In genomic region chr1:156095906-156096508, GRCh38 we compare ENCODE assay signal across 9 cellular contexts. TPM values are rescaled to one million over a fixed set of nuclear protein-coding genes. Genes with fewer than 3 reads are reported as not detected.
A peak's percentile ranks its signal among the peaks of the same experiment; 100 is the strongest.
DNase-seq lines count a peak whose midpoint lies in the region; ATAC-seq, FAIRE-seq and TF ChIP-seq lines count a peak whose summit lies in the region.
"Had no signal": no experiment of that assay in that cellular context is flagged by ENCODE, and none has a peak within 500 bp of the region (broad histone marks: within the 10 kb centered on the region; RNA-seq: fewer than 3 reads in every experiment).

No MANE protein-coding gene starts in this region.

- peak overlapping the region in 1 of 2 donors; percentile 60 for H3K9ac ChIP-seq in kidney (ENCODE audit: low read length in 2 of 2)

- ATAC-seq in activated T-helper 17 cell treated with anti-CD3 and anti-CD28 coated beads, Interleukin-2, amount 50 U/mL, for 72 hours (replicated peaks), result peak; percentile 25
- ATAC-seq in thoracic aorta (ENCODE audit: insufficient number of reproducible peaks, low FRiP score, low read depth) (no peak), GM21576 (IDR thresholded peaks at IDR 0.05; ENCODE audit: unreplicated experiment) (no peak)

- H3K9me3 Mint-ChIP-seq in MCF 10A (ENCODE audit: unreplicated experiment), result no peaks in the 10 kb centered on the region
- H3K9me3 Mint-ChIP-seq in activated T-helper 17 cell treated with anti-CD3 and anti-CD28 coated beads, Interleukin-2, amount 50 U/mL, for 72 hours, result no peaks in the 10 kb centered on the region

- H3K27ac ChIP-seq in breast epithelium (peak overlapping the region; percentile 91 to 92), kidney (ENCODE audit: low read depth in 2 of 2, low read length in 2 of 2) (no peak overlapping the region), thoracic aorta (peak overlapping the region; percentile 90 to 96), WERI-Rb-1 (no peak overlapping the region), dorsolateral prefrontal cortex (peak overlapping the region in 19 of 59 donors; percentile 11 to 85 (median 61))

- H3K4me1 Mint-ChIP-seq in MCF 10A (ENCODE audit: insufficient read depth, unreplicated experiment), result peaks cover 26% of the 10 kb centered on the region
- peaks cover 39% of the 10 kb centered on the region for H3K4me1 Mint-ChIP-seq in activated T-helper 17 cell treated with anti-CD3 and anti-CD28 coated beads, Interleukin-2, amount 50 U/mL, for 72 hours

- TF ChIP-seq CTCF in breast epithelium (IDR thresholded peaks at IDR 0.05) (no peak), MCF 10A (IDR thresholded peaks at IDR 0.05; ENCODE audit: unreplicated experiment) (no peak), kidney (IDR thresholded peaks at IDR 0.05; ENCODE audit: borderline replicate concordance, extremely low read depth, insufficient read depth) (no peak), thoracic aorta (IDR thresholded peaks at IDR 0.05) (no peak), WERI-Rb-1 (IDR thresholded peaks at IDR 0.05; ENCODE audit: low read depth, low read length) (no peak), dorsolateral prefrontal cortex (IDR thresholded peaks at IDR 0.05 in 54 of 56, conservative IDR thresholded peaks at IDR 0.05 in 2 of 56; ENCODE audit: low read depth in 1 of 56, partially characterized antibody in 56 of 56) (no peak)

- H3K27ac Mint-ChIP-seq in MCF 10A (ENCODE audit: low read depth, unreplicated experiment), result no peak overlapping the region
- H3K27ac Mint-ChIP-seq in activated T-helper 17 cell treated with anti-CD3 and anti-CD28 coated beads, Interleukin-2, amount 50 U/mL, for 72 hours, result peak overlapping the region; percentile 99

- H3K4me1 ChIP-seq in breast epithelium, result peaks cover 4 to 13% of the 10 kb centered on the region in 2 donors
- H3K4me1 ChIP-seq in kidney (ENCODE audit: control insufficient read depth in 1 of 2, insufficient read depth in 1 of 2, low read depth in 1 of 2, low read length in 2 of 2), result peaks cover 10 to 13% of the 10 kb centered on the region in 2 donors
- H3K4me1 ChIP-seq in thoracic aorta (ENCODE audit: control insufficient read depth in 1 of 2, low read depth in 2 of 2), result peaks cover 6 to 30% of the 10 kb centered on the region in 2 donors

- TF ChIP-seq POLR2A in breast epithelium (IDR thresholded peaks at IDR 0.05), result no peak

- intact Hi-C loops in breast epithelium (cut with DNase I; ENCODE audit: low total_unique reads), result loop anchor here (2.0 kb wide), 1 partner anchor 37 kb away; no protein-coding TSS in a partner anchor
- intact Hi-C loops in MCF 10A (cut with micrococcal nuclease), result loop anchor here (1.0 kb wide), 2 partner anchors 34 to 50 kb away; no protein-coding TSS in a partner anchor
- intact Hi-C loops in kidney (cut with DNase I), result no loop called here
- intact Hi-C loops in dorsolateral prefrontal cortex (cut with DNase I), result loop anchor here in 1 of 2 donors (2.0 kb wide), 1 partner anchor 35 kb away; no protein-coding TSS in a partner anchor

- H3K4me3 ChIP-seq in breast epithelium (no peak overlapping the region), kidney (ENCODE audit: low read length in 2 of 2) (no peak overlapping the region), thoracic aorta (no peak overlapping the region), WERI-Rb-1 (ENCODE audit: low read depth, low read length) (no peak overlapping the region), dorsolateral prefrontal cortex (no peak overlapping the region)

- FAIRE-seq in kidney (lab: Jason Lieb, UNC), result no peak

- CTCF ChIA-PET in MCF 10A (lab: Yijun Ruan, JAX), result interaction anchor here (0.5 to 26.9 kb wide), 42 partner anchors 5 to 563 kb away, joined by 3 to 1892 read pairs (median 4); partner anchors contain the start of genes LMNA, PMF1, SEMA4A and SLC25A44

- no TSS peak for BruUV-seq in MCF 10A (replicated peaks; lab: Mats Ljungman, UMichigan)

- no peaks in the 10 kb centered on the region for H3K36me3 Mint-ChIP-seq in MCF 10A (ENCODE audit: insufficient read depth, unreplicated experiment)
- H3K36me3 Mint-ChIP-seq in activated T-helper 17 cell treated with anti-CD3 and anti-CD28 coated beads, Interleukin-2, amount 50 U/mL, for 72 hours (ENCODE audit: low read depth), result peaks cover 9% of the 10 kb centered on the region

- no peak for DNase-seq in breast epithelium (ENCODE audit: low spot score in 2 of 2)
- no peak for DNase-seq in MCF 10A (ENCODE audit: unreplicated experiment)
- DNase-seq in kidney, result peak; percentile 16
- no peak for DNase-seq in thoracic aorta (ENCODE audit: low spot score)
- DNase-seq in WERI-Rb-1, result no peak
- DNase-seq in dorsolateral prefrontal cortex, result no peak

- H3K9me3 ChIP-seq in breast epithelium, result no peaks in the 10 kb centered on the region
- no peaks in the 10 kb centered on the region for H3K9me3 ChIP-seq in kidney (ENCODE audit: control insufficient read depth in 1 of 2, low read length in 2 of 2)
- no peaks in the 10 kb centered on the region for H3K9me3 ChIP-seq in thoracic aorta
- H3K9me3 ChIP-seq in WERI-Rb-1 (ENCODE audit: severe bottlenecking), result no peaks in the 10 kb centered on the region

- H3K27me3 Mint-ChIP-seq in MCF 10A (ENCODE audit: insufficient read depth, unreplicated experiment), result no peaks in the 10 kb centered on the region
- no peaks in the 10 kb centered on the region for H3K27me3 Mint-ChIP-seq in activated T-helper 17 cell treated with anti-CD3 and anti-CD28 coated beads, Interleukin-2, amount 50 U/mL, for 72 hours

- H3K36me3 ChIP-seq in breast epithelium, result no peaks in the 10 kb centered on the region
- H3K36me3 ChIP-seq in kidney (ENCODE audit: control insufficient read depth in 1 of 2, insufficient read depth in 2 of 2, low read length in 2 of 2), result no peaks in the 10 kb centered on the region
- H3K36me3 ChIP-seq in thoracic aorta, result no peaks in the 10 kb centered on the region
- H3K36me3 ChIP-seq in WERI-Rb-1, result peaks cover 44% of the 10 kb centered on the region

- no peak overlapping the region for H3K4me3 Mint-ChIP-seq in MCF 10A (ENCODE audit: unreplicated experiment)
- peak overlapping the region; percentile 65 for H3K4me3 Mint-ChIP-seq in activated T-helper 17 cell treated with anti-CD3 and anti-CD28 coated beads, Interleukin-2, amount 50 U/mL, for 72 hours

- no peaks in the 10 kb centered on the region for H3K27me3 ChIP-seq in breast epithelium
- no peaks in the 10 kb centered on the region for H3K27me3 ChIP-seq in thoracic aorta (replicated peaks; ENCODE audit: insufficient read depth)
- no peaks in the 10 kb centered on the region for H3K27me3 ChIP-seq in WERI-Rb-1 (ENCODE audit: insufficient read depth, low read depth, severe bottlenecking)
- H3K27me3 ChIP-seq in dorsolateral prefrontal cortex, result no peaks in the 10 kb centered on the region

- POLR2A ChIA-PET in MCF 10A (lab: Yijun Ruan, JAX), result interaction anchor here (0.6 to 28.2 kb wide), 13 partner anchors 10 to 186 kb away, joined by 3 to 960 read pairs (median 5); partner anchors contain the start of genes LMNA, PMF1, SLC25A44 and SMG5

RNA-seq across cellular contexts. Expression of gene MEX3A, which starts 13.7 kb away (rescaled TPM):
- 1 to 10 TPM in 2 of 3 donors, under 1 TPM in 1; 0.32 to 1.3 (median 1.3) TPM for total RNA-seq in breast epithelium
- 0.88 and 0.91 TPM in 2 replicates for total RNA-seq in MCF 10A (2022)
- total RNA-seq in activated T-helper 17 cell treated with anti-CD3 and anti-CD28 coated beads, Interleukin-2, amount 50 U/mL, for 72 hours, result under 1 TPM; 0.15 to 0.21 TPM
- total RNA-seq in kidney, result 1.7 TPM
- polyA plus RNA-seq in kidney (ENCODE audit: insufficient read depth, low read depth, low replicate concordance), result 1.0 TPM
- total RNA-seq in thoracic aorta, result under 1 TPM in 1 of 2 donors, not detected in 1; 0.42 TPM
- total RNA-seq in dorsolateral prefrontal cortex, result 1 to 10 TPM in 84 of 120 experiments, under 1 TPM in 36; 0.44 to 4.6 (median 1.3) TPM

RNA-seq across cellular contexts. Expression of gene LMNA, which starts 18.5 kb away (rescaled TPM):
- total RNA-seq in breast epithelium, result 100 to 1,000 TPM; 292 to 367 (median 319) TPM
- 620 and 716 TPM in 2 replicates for total RNA-seq in MCF 10A (2022)
- total RNA-seq in activated T-helper 17 cell treated with anti-CD3 and anti-CD28 coated beads, Interleukin-2, amount 50 U/mL, for 72 hours, result 100 to 1,000 TPM; 150 to 338 TPM
- 384 TPM for total RNA-seq in kidney
- polyA plus RNA-seq in kidney (ENCODE audit: insufficient read depth, low read depth, low replicate concordance), result 145 TPM
- total RNA-seq in thoracic aorta, result 100 to 1,000 TPM; 740 to 804 TPM
- total RNA-seq in dorsolateral prefrontal cortex, result 100 to 1,000 TPM in 10 of 120 experiments, 10 to 100 TPM in 110; 32.8 to 189 (median 59.9) TPM

RNA-seq across cellular contexts. Expression of gene RAB25, which starts 35.0 kb away (rescaled TPM):
- total RNA-seq in breast epithelium, result 10 to 100 TPM in 2 of 3 donors, not detected in 1; 40.3 to 68.6 TPM
- 1.6 and 5.5 TPM in 2 replicates for total RNA-seq in MCF 10A (2022)
- 1 to 10 TPM in 1 of 2 donors, under 1 TPM in 1; 0.43 to 1.2 TPM for total RNA-seq in activated T-helper 17 cell treated with anti-CD3 and anti-CD28 coated beads, Interleukin-2, amount 50 U/mL, for 72 hours
- 51.4 TPM for total RNA-seq in kidney
- 73.0 TPM for polyA plus RNA-seq in kidney (ENCODE audit: insufficient read depth, low read depth, low replicate concordance)
- not detected for total RNA-seq in thoracic aorta
- 1 to 10 TPM in 44 of 120 experiments, under 1 TPM in 36, not detected in 40; 0.44 to 3.3 (median 1.0) TPM for total RNA-seq in dorsolateral prefrontal cortex
- polyA plus RNA-seq: BJ had no signal

RNA-seq across cellular contexts. Expression of gene LAMTOR2, which starts 41.4 kb away (rescaled TPM):
- total RNA-seq in breast epithelium (10 to 100 TPM; 60.7 to 75.5 (median 69.8) TPM), MCF 10A (2022) (88.1 and 104 TPM in 2 replicates), kidney (50.8 TPM), thoracic aorta (10 to 100 TPM; 26.4 to 37.0 TPM), dorsolateral prefrontal cortex (10 to 100 TPM; 26.8 to 59.6 (median 43.5) TPM)
- 10 to 100 TPM; 39.9 to 55.6 TPM for total RNA-seq in activated T-helper 17 cell treated with anti-CD3 and anti-CD28 coated beads, Interleukin-2, amount 50 U/mL, for 72 hours
- 200 TPM for polyA plus RNA-seq in kidney (ENCODE audit: insufficient read depth, low read depth, low replicate concordance)

RNA-seq across cellular contexts. Expression of gene UBQLN4, which starts 42.4 kb away (rescaled TPM):
- total RNA-seq in breast epithelium (10 to 100 TPM; 22.1 to 27.1 (median 23.3) TPM), MCF 10A (2022) (49.0 and 51.4 TPM in 2 replicates), kidney (24.5 TPM), thoracic aorta (10 to 100 TPM; 21.7 to 36.7 TPM), dorsolateral prefrontal cortex (10 to 100 TPM; 43.3 to 88.3 (median 64.8) TPM)
- total RNA-seq in activated T-helper 17 cell treated with anti-CD3 and anti-CD28 coated beads, Interleukin-2, amount 50 U/mL, for 72 hours, result 10 to 100 TPM; 31.9 to 36.7 TPM
- polyA plus RNA-seq in kidney (ENCODE audit: insufficient read depth, low read depth, low replicate concordance), result 24.6 TPM

Comparison
In these comparisons a context has a peak if more than half of its experiments do, and no peak if none do; other contexts are left out.
1. H3K27ac ChIP-seq: peak in breast epithelium (2 of 2) and thoracic aorta (2 of 2); none in kidney (0 of 2) and WERI-Rb-1 (single experiment).